ENCODE assay signal across 23 cellular contexts in the genomic region with DNA sequence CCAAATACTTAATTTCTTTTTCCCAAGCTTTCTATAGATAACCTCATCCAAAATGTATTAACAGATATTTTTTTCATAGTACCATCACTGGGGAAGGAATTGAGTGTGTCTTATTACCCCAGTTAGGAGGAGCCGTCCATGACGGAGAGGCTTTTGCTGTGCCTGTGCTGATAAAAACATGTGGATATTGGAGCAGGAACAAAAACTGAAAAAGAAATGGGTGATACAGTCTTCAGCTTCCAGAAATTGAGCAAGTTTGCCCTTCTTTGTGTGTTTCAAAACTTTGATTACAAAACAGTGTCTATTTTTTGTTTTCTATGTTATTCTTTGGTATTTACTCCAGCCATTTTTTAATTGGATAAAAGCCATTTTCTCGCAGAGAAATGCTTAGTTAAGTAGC.
"Had no signal": no experiment of that assay in that cellular context is flagged by ENCODE, and none has a peak within 500 bp of the region (broad histone marks: within the 10 kb centered on the region; RNA-seq: fewer than 3 reads in every experiment).

No MANE protein-coding gene starts in this region.

- H3K9me3 Mint-ChIP-seq: activated CD4-positive, alpha-beta T cell treated with anti-CD3 and anti-CD28 coated beads, Interleukin-2, amount 10 ng/mL, durations not matched to agents 7 days and 5 days; activated T-cell treated with anti-CD3 and anti-CD28 coated beads, Interleukin-2, amount 50 U/mL, for 24 hours; activated T-helper 2 cell treated with anti-CD3 and anti-CD28 coated beads, Interferon-gamma antibody, Interleukin-2, Interleukin-4, amounts not matched to agents 10 μg/mL and 5 μg/mL and 100 μg/mL, durations not matched to agents 14 hours and 24 hours and 36 hours; T-helper 1 cell treated with Interleukin-12 subunit alpha and Interleukin-12 subunit beta and Interleukin-4 antibody, amounts not matched to agents 30 μg/mL and 1 μg/mL, for 36 hours had no signal

- H3K4me3 Mint-ChIP-seq: activated CD4-positive, alpha-beta T cell treated with anti-CD3 and anti-CD28 coated beads, Interleukin-2, amount 10 ng/mL, durations not matched to agents 7 days and 5 days; activated CD8-positive, alpha-beta T cell treated with anti-CD3 and anti-CD28 coated beads, Interleukin-2, amount 10 ng/mL, durations not matched to agents 7 days and 5 days; activated T-cell treated with anti-CD3 and anti-CD28 coated beads, Interleukin-2, amount 50 U/mL, for 24 hours; naive thymus-derived CD4-positive, alpha-beta T cell; T-helper 1 cell treated with Interleukin-12 subunit alpha and Interleukin-12 subunit beta and Interleukin-4 antibody, amounts not matched to agents 30 μg/mL and 1 μg/mL, for 36 hours had no signal

- H3K27me3 ChIP-seq: brain microvascular endothelial cell, pancreas, transverse colon, vagina had no signal

- DNase-seq: activated CD4-positive, alpha-beta T cell treated with anti-CD3 and anti-CD28 coated beads, Interleukin-2, amount 10 ng/mL, durations not matched to agents 7 days and 5 days; activated CD8-positive, alpha-beta T cell treated with anti-CD3 and anti-CD28 coated beads, Interleukin-2, amount 10 ng/mL, durations not matched to agents 7 days and 5 days; activated naive CD4-positive, alpha-beta T cell treated with Interleukin-2 at 50 U/mL for 16 hours; activated T-cell treated with anti-CD3 and anti-CD28 coated beads, Interleukin-2, amount 50 U/mL, for 24 hours; aorta; brain microvascular endothelial cell; effector CD4-positive, alpha-beta T cell; glutamatergic neuron; kidney; mesendoderm; naive thymus-derived CD4-positive, alpha-beta T cell; pancreas; stimulated activated CD4-positive, alpha-beta T cell treated with anti-CD3 and anti-CD28 coated beads, Interleukin-12 subunit alpha, Interleukin-12 subunit beta, amount 100 ng/mL, for 4 hours; stimulated activated CD4-positive, alpha-beta T cell treated with anti-CD3 and anti-CD28 coated beads, Interleukin-1b, Interleukin-23, amount 100 ng/mL, for 48 hours; stimulated activated CD8-positive, alpha-beta memory T cell treated with anti-CD3 and anti-CD28 coated beads, Interleukin-4, amount 100 ng/mL, for 48 hours; stimulated activated naive CD4-positive, alpha-beta T cell; substantia nigra; transverse colon had no signal

- H3K36me3 ChIP-seq: brain microvascular endothelial cell, pancreas, transverse colon, vagina had no signal

- H3K4me1 Mint-ChIP-seq: activated CD4-positive, alpha-beta T cell treated with anti-CD3 and anti-CD28 coated beads, Interleukin-2, amount 10 ng/mL, durations not matched to agents 7 days and 5 days; naive thymus-derived CD4-positive, alpha-beta T cell had no signal

- H3K27ac ChIP-seq: brain microvascular endothelial cell, pancreas, transverse colon, vagina had no signal

- H3K4me3 ChIP-seq: pancreas, transverse colon, vagina had no signal

- H3K27me3 Mint-ChIP-seq: activated CD4-positive, alpha-beta T cell treated with anti-CD3 and anti-CD28 coated beads, Interleukin-2, amount 10 ng/mL, durations not matched to agents 7 days and 5 days had no signal

- ATAC-seq: activated CD4-positive, CD25-positive, alpha-beta regulatory T cell treated with anti-CD3 and anti-CD28 coated beads, Interleukin-2, amount 50 U/mL, for 24 hours; activated CD8-positive, alpha-beta T cell treated with anti-CD3 and anti-CD28 coated beads, Interleukin-2, amount 10 ng/mL, durations not matched to agents 7 days and 5 days; esophagus mucosa; naive thymus-derived CD4-positive, alpha-beta T cell; pancreas had no signal

- H3K9me3 ChIP-seq: pancreas, transverse colon, vagina had no signal

- H3K4me1 ChIP-seq: pancreas, transverse colon, vagina had no signal

- H3K36me3 Mint-ChIP-seq: naive thymus-derived CD4-positive, alpha-beta T cell had no signal

- H3K27ac Mint-ChIP-seq: activated CD4-positive, alpha-beta T cell treated with anti-CD3 and anti-CD28 coated beads, Interleukin-2, amount 10 ng/mL, durations not matched to agents 7 days and 5 days; activated CD8-positive, alpha-beta T cell treated with anti-CD3 and anti-CD28 coated beads, Interleukin-2, amount 10 ng/mL, durations not matched to agents 7 days and 5 days; activated T-cell treated with anti-CD3 and anti-CD28 coated beads, Interleukin-2, amount 50 U/mL, for 24 hours; activated T-helper 2 cell treated with anti-CD3 and anti-CD28 coated beads, Interferon-gamma antibody, Interleukin-2, Interleukin-4, amounts not matched to agents 10 μg/mL and 5 μg/mL and 100 μg/mL, durations not matched to agents 14 hours and 24 hours and 36 hours; naive thymus-derived CD4-positive, alpha-beta T cell; T-helper 1 cell treated with Interleukin-12 subunit alpha and Interleukin-12 subunit beta and Interleukin-4 antibody, amounts not matched to agents 30 μg/mL and 1 μg/mL, for 36 hours had no signal
